Comparison of ENCODE assay signal across 8 cellular contexts in the genomic region with DNA sequence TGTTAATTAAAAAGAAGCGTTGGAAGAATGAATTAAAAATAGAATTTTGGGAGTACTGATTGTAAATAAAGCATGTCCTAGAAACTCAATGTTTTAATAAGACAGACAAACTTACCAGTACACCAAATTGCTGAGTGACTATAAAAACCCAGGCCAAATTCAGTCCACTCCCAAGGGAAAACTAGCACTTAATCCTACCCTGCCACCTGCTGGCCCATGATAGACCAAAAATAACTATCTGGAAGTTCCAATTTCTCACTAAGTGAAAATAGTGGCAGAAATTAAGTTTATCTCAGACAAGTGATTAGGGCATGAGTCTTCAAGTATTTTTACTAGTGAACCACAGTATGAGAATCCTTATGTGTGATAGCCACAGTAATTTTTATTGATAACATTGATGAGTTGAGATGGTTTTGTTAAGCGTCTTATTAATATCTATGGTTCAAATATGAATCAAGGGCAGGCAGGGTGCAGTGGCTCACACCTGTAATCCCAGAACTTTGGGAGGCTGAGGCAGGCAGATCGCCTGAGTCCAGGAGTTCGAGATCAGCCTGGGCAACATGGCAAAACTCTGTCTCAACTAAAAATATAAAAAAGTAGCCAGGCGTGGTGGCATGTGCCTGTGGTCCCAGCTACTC. TPM values are rescaled to one million over a fixed set of nuclear protein-coding genes. Genes with fewer than 3 reads are reported as not detected.
DNase-seq lines count a peak whose midpoint lies in the region; ATAC-seq, FAIRE-seq and TF ChIP-seq lines count a peak whose summit lies in the region.

No MANE protein-coding gene starts in this region.

- H3K4me1 ChIP-seq in GM12878 (ENCODE audit: control insufficient read depth, insufficient read depth, low read length) (no peaks in the 10 kb centered on the region), kidney (ENCODE audit: control insufficient read depth in 1 of 2, insufficient read depth in 1 of 2, low read depth in 1 of 2, low read length in 2 of 2) (no peaks in the 10 kb centered on the region)

- POLR2A ChIA-PET in GM12878 (lab: Charles Lee): interaction anchor here (0.9 to 1.1 kb wide), 2 partner anchors 10 to 67 kb away, joined by 3 to 4 read pairs; a partner anchor contains a TSS

- peak; percentile 68 for FAIRE-seq in H54 (lab: Jason Lieb, UNC)
- peak; percentile 76 for FAIRE-seq in GM12878 (lab: Jason Lieb, UNC)
- peak; percentile 74 for FAIRE-seq in kidney (lab: Jason Lieb, UNC)

- H3K9ac ChIP-seq in GM12878 (ENCODE audit: control insufficient read depth, insufficient read depth, low read length) (no peak overlapping the region), kidney (ENCODE audit: low read length in 2 of 2) (no peak overlapping the region)

- H3K36me3 ChIP-seq in GM12878 (ENCODE audit: control insufficient read depth in 2 of 2, insufficient read depth in 2 of 2, low read length in 1 of 2) (no peaks in the 10 kb centered on the region), kidney (ENCODE audit: control insufficient read depth in 1 of 2, insufficient read depth in 2 of 2, low read length in 2 of 2) (no peaks in the 10 kb centered on the region)

- H3K4me2 ChIP-seq in GM12878 (ENCODE audit: control insufficient read depth, insufficient read depth): no peak overlapping the region

- DNase-seq in D341Med (ENCODE audit: low spot score) (peak; percentile 60), H54 (ENCODE audit: insufficient read length, low spot score) (peak; percentile 11), NCI-H748 treated with DMSO at 0.1 percent for 48 hours (lab: John Stamatoyannopoulos, UW) (peak; percentile 4), GM12878 (ENCODE audit: low read depth, low spot score) (no peak), kidney (no peak), dedifferentiated amniotic fluid mesenchymal stem cell (ENCODE audit: extremely low spot score) (no peak)

- SMC1A ChIA-PET in GM12878 (lab: Charles Lee; ENCODE audit: uncharacterized antibody, unreplicated experiment): interaction anchor here (1.3 to 1.9 kb wide), 3 partner anchors 9 to 237 kb away, joined by 5 to 9 read pairs (median 6); a partner anchor contains a TSS

- H2AFZ ChIP-seq in GM12878 (ENCODE audit: control insufficient read depth, low read depth, low read length): no peak overlapping the region

- H3K4me3 ChIP-seq in GM12878 (no peak overlapping the region), kidney (ENCODE audit: low read length in 2 of 2) (no peak overlapping the region)

- TF ChIP-seq EP300 in GM12878 (IDR thresholded peaks at IDR 0.05; ENCODE audit: borderline replicate concordance in 1 of 2, control insufficient read depth in 1 of 2, low read depth in 2 of 2, low read length in 2 of 2): no peak

- ATAC-seq in GM12878 (peak; percentile 85), HG02885 (IDR thresholded peaks at IDR 0.05; ENCODE audit: poor library complexity, unreplicated experiment) (no peak), GM19467 (IDR thresholded peaks at IDR 0.05; ENCODE audit: unreplicated experiment) (no peak)

- no peaks in the 10 kb centered on the region for H3K79me2 ChIP-seq in GM12878 (ENCODE audit: control insufficient read depth, insufficient read depth, low read length)

- BruUV-seq in GM12878 (replicated peaks; lab: Mats Ljungman, UMichigan): no TSS peak

- peak; percentile 85 for TF ChIP-seq RAD21 in GM12878 (IDR thresholded peaks at IDR 0.05; ENCODE audit: insufficient read depth, low read depth, low read length)

- H3K27ac ChIP-seq in GM12878 (ENCODE audit: control insufficient read depth, insufficient read depth) (no peak overlapping the region), kidney (ENCODE audit: low read depth in 2 of 2, low read length in 2 of 2) (no peak overlapping the region)

- RAD21 ChIA-PET in GM12878 (lab: Charles Lee; ENCODE audit: unreplicated experiment): interaction anchor here (1.0 to 1.4 kb wide), 5 partner anchors 10 to 655 kb away, joined by 3 to 9 read pairs (median 4); a partner anchor contains a TSS

- no peak for TF ChIP-seq POLR2A in H54 (IDR thresholded peaks at IDR 0.05; ENCODE audit: low read depth, low read length)
- TF ChIP-seq POLR2A in GM12878 (IDR thresholded peaks at IDR 0.05; ENCODE audit: low read depth, low read length): no peak

- intact Hi-C loops in GM12878 (cut with micrococcal nuclease; ENCODE audit: unreplicated experiment): loop anchor here (10.0 kb wide), 1 partner anchor 730 kb away; a partner anchor contains a TSS
- intact Hi-C loops in kidney (cut with DNase I): no loop called here

- peak; percentile 49 to 77 (median 56) for TF ChIP-seq CTCF in GM12878 (IDR thresholded peaks at IDR 0.05 in 2 of 3, conservative IDR thresholded peaks at IDR 0.05 in 1 of 3; ENCODE audit: control insufficient read depth in 2 of 3, extremely low read depth in 1 of 3, insufficient read depth in 1 of 3, low read depth in 3 of 3, low read length in 3 of 3)
- TF ChIP-seq CTCF in kidney (IDR thresholded peaks at IDR 0.05; ENCODE audit: borderline replicate concordance, extremely low read depth, insufficient read depth): peak; percentile 65

- no peaks in the 10 kb centered on the region for H4K20me1 ChIP-seq in GM12878 (ENCODE audit: control insufficient read depth, insufficient read depth)

- in situ Hi-C loops in GM12878 (cut with MboI): loop anchor here (5.0 to 10.0 kb wide), 2 partner anchors 533 to 650 kb away; a partner anchor contains a TSS

- 46% methylated on average over 5 of the region's 5 CpGs for WGBS in GM12878 (ENCODE audit: insufficient coverage, insufficient replicate concordance, low lambda C conversion rate, missing lambda C conversion rate)

- no peaks in the 10 kb centered on the region for H3K27me3 ChIP-seq in GM12878 (replicated peaks in 1 of 2; ENCODE audit: control insufficient read depth in 2 of 2, insufficient read depth in 2 of 2, low read length in 1 of 2)

- H3K9me3 ChIP-seq in GM12878 (replicated peaks; ENCODE audit: control insufficient read depth, insufficient read depth, low read length) (no peaks in the 10 kb centered on the region), kidney (ENCODE audit: control insufficient read depth in 1 of 2, low read length in 2 of 2) (no peaks in the 10 kb centered on the region)

- CTCF ChIA-PET in GM12878 (lab: Yijun Ruan, JAX): interaction anchor here (0.7 to 2.0 kb wide), 11 partner anchors 9 to 537 kb away, joined by 3 to 14 read pairs (median 3); a partner anchor contains a TSS

TF ChIP-seq in GM12878, 131 proteins besides CTCF, POLR2A, EP300 and RAD21:
- no peak for TF ChIP-seq CREM (IDR thresholded peaks at IDR 0.05; ENCODE audit: low read depth)
- no peak for TF ChIP-seq ZNF207 (IDR thresholded peaks at IDR 0.05; ENCODE audit: borderline replicate concordance)
- no peak for TF ChIP-seq ASH2L (IDR thresholded peaks at IDR 0.05; ENCODE audit: borderline replicate concordance, low read depth)
- TF ChIP-seq SMC3 (IDR thresholded peaks at IDR 0.05; ENCODE audit: borderline replicate concordance, low read length): peak; percentile 75; the same call in 1 of the 2 replicates
- TF ChIP-seq MEF2B (IDR thresholded peaks at IDR 0.05; ENCODE audit: partially characterized antibody, poor library complexity, severe bottlenecking): peak; percentile 97
- no peak for TF ChIP-seq SUPT20H (IDR thresholded peaks at IDR 0.05; ENCODE audit: borderline replicate concordance, control insufficient read depth, low read depth, low read length)

RNA-seq across cellular contexts. Expression of a gene that starts 9.8 kb away (rescaled TPM):
- total RNA-seq in GM12878 (2013; cell fraction: nucleolus; rRNA removed): 80.9 and 85.9 TPM in 2 replicates
- total RNA-seq in GM12878 (2014; rRNA removed): 32.3 and 36.3 TPM in 2 replicates
- 51.2 and 53.0 TPM in 2 replicates for total RNA-seq in GM12878 (2014; rRNA removed; fragmentation: Illumina TruSeq; extraction: Trizol)
- total RNA-seq in GM12878 (2021): 46.1 and 46.9 TPM in 2 replicates
- 32.7 TPM for polyA plus RNA-seq in GM12878 (2011; ENCODE audit: low read depth)
- 43.4 and 45.9 TPM in 2 replicates for polyA plus RNA-seq in GM12878 (2011; rRNA removed)
- 32.9 and 51.6 TPM in 2 replicates for polyA plus RNA-seq in GM12878 (2011; cell fraction: cytosol; rRNA removed)
- 24.4 and 28.7 TPM in 2 replicates for polyA plus RNA-seq in GM12878 (2011; cell fraction: nucleus; rRNA removed)
- 18.5 and 20.8 TPM in 2 replicates for polyA plus RNA-seq in GM12878 (2012)
- 51.5 and 57.6 TPM in 2 replicates for polyA plus RNA-seq in GM12878 (2014; fragmentation: Illumina TruSeq; extraction: Trizol)
- polyA plus RNA-seq in GM12878 (2014; fragmentation: Nextera tagmentation; extraction: Ambion mirVana): 10 to 100 TPM; 20.9 to 31.5 TPM
- polyA plus RNA-seq in GM12878 (2014; rRNA removed): 28.6 and 28.7 TPM in 2 replicates
- polyA plus RNA-seq in GM12878 (2016; fragmentation: Nextera tagmentation; extraction: Ambion mirVana): 10 to 100 TPM; 30.5 to 30.7 TPM
- 61.3 and 71.0 TPM in 2 replicates for polyA minus RNA-seq in GM12878 (2011; rRNA and poly(A)+ RNA removed)
- polyA minus RNA-seq in GM12878 (2011; cell fraction: cytosol; rRNA and poly(A)+ RNA removed): 11.8 and 27.7 TPM in 2 replicates
- polyA minus RNA-seq in GM12878 (2011; cell fraction: nucleus; rRNA and poly(A)+ RNA removed): 34.7 and 65.6 TPM in 2 replicates
- 24.8 TPM for total RNA-seq in kidney
- 79.2 TPM for polyA plus RNA-seq in kidney (ENCODE audit: insufficient read depth, low read depth, low replicate concordance)

Comparison
In these comparisons a context has a peak if more than half of its experiments do, and no peak if none do; other contexts are left out.
1. DNase-seq: peak in D341Med (single experiment), H54 (single experiment) and NCI-H748 treated with DMSO at 0.1 percent for 48 hours (single experiment); none in GM12878 (single experiment), kidney (single experiment) and dedifferentiated amniotic fluid mesenchymal stem cell (single experiment).